Comparison of ENCODE assay signal across 10 cellular contexts in the genomic region with DNA sequence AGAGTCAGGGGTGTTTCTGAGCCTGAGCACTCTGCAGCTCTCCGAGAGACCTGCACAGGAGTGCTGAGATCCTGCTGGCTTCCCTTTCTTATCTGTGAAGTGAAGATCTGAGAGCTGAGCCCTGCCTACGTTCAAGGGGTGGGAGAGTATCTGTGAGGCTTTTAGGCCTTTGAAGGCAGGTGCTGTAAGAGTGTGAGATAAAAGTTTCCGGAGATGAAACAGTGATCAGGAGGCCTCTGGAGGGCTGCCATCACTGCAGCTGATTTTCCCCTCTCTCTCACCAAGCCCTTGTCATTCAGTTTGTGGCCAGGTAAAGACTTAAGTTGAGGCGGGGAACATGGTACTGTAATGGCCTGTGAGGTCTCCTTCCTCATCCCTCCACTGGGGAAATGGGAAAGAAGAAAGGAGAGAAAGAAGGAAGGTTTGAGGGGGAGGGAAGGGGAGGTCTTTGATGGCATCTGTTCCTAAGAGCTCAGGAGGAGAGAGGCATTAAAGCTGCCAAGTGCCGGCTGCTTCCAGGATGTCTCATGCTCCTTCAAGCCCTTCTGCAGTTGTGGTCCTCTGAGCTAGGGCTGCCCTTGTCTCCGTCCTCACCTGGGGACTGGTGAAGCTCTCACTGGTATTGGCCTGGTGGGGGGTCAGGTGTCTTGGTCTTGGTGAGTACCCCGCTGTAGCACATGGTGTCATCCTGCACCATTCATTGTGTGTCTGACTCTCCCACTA.
A peak's percentile ranks its signal among the peaks of the same experiment; 100 is the strongest.
DNase-seq lines count a peak whose midpoint lies in the region; ATAC-seq lines count a peak whose summit lies in the region.
"Had no signal": no experiment of that assay in that cellular context is flagged by ENCODE, and none has a peak within 500 bp of the region (broad histone marks: within the 10 kb centered on the region; RNA-seq: fewer than 3 reads in every experiment).

No MANE protein-coding gene starts in this region.

- no peaks in the 10 kb centered on the region for H3K27me3 Mint-ChIP-seq in activated T-cell treated with anti-CD3 and anti-CD28 coated beads, Interleukin-2, amount 50 U/mL, for 4 hours (ENCODE audit: low read depth)

- peaks cover 59% of the 10 kb centered on the region for H3K4me1 Mint-ChIP-seq in activated T-cell treated with anti-CD3 and anti-CD28 coated beads, Interleukin-2, amount 50 U/mL, for 4 hours (ENCODE audit: low read depth)

- H3K27me3 ChIP-seq in mesendoderm (ENCODE audit: insufficient read depth, low read length, poor library complexity), result no peaks in the 10 kb centered on the region
- H3K27me3 ChIP-seq in thymus (ENCODE audit: control insufficient read depth, insufficient read depth), result no peaks in the 10 kb centered on the region

- H2BK120ac ChIP-seq in mesendoderm (ENCODE audit: low read depth, low read length), result no peak overlapping the region

- H3K36me3 ChIP-seq in mesendoderm (ENCODE audit: control insufficient read depth, insufficient read depth, low read length), result no peaks in the 10 kb centered on the region
- no peaks in the 10 kb centered on the region for H3K36me3 ChIP-seq in thymus (ENCODE audit: control insufficient read depth, insufficient read depth)

- H4K8ac ChIP-seq in mesendoderm (ENCODE audit: low read depth, low read length), result no peak overlapping the region

- no peaks in the 10 kb centered on the region for H3K9me3 ChIP-seq in thymus (ENCODE audit: control insufficient read depth)

- H3K4me3 ChIP-seq in mesendoderm (ENCODE audit: low read length) (no peak overlapping the region), thymus (ENCODE audit: low read length) (peak overlapping the region; percentile 11)

- no peak overlapping the region for H3K18ac ChIP-seq in mesendoderm (ENCODE audit: low read length)

- H3K79me1 ChIP-seq in mesendoderm (ENCODE audit: low read length), result no peaks in the 10 kb centered on the region

- H3K4ac ChIP-seq in mesendoderm (ENCODE audit: low read depth, low read length), result no peak overlapping the region

- H3K23ac ChIP-seq in mesendoderm (ENCODE audit: low read length), result no peak overlapping the region

- H3K4me1 ChIP-seq in mesendoderm (ENCODE audit: control insufficient read depth, low read depth, low read length) (no peaks in the 10 kb centered on the region), thymus (ENCODE audit: control insufficient read depth, insufficient read depth, low read length) (peaks cover 29% of the 10 kb centered on the region)

- ATAC-seq in activated T-cell treated with anti-CD3 and anti-CD28 coated beads, Interleukin-2, amount 50 U/mL, for 4 hours, result peak; percentile 66 to 70
- no peak for ATAC-seq in GM18511 (IDR thresholded peaks at IDR 0.05; ENCODE audit: unreplicated experiment)
- ATAC-seq: Panc1 had no signal

- no peak overlapping the region for H2AK5ac ChIP-seq in mesendoderm (ENCODE audit: low read length)

- no peak overlapping the region for H2BK15ac ChIP-seq in mesendoderm (replicated peaks; ENCODE audit: low read depth)

- H4K5ac ChIP-seq in mesendoderm (ENCODE audit: low read length), result no peak overlapping the region

- no peaks in the 10 kb centered on the region for H3K36me3 Mint-ChIP-seq in activated T-cell treated with anti-CD3 and anti-CD28 coated beads, Interleukin-2, amount 50 U/mL, for 4 hours (ENCODE audit: insufficient read depth)

- H3K9ac ChIP-seq in mesendoderm (ENCODE audit: low read length), result no peak overlapping the region

- no peak overlapping the region for H2BK5ac ChIP-seq in mesendoderm (ENCODE audit: low read length)

- peak; percentile 32 for DNase-seq in activated CD4-positive, CD25-positive, alpha-beta regulatory T cell treated with anti-CD3 and anti-CD28 coated beads, Interleukin-2, amount 50 U/mL, for 16 hours (ENCODE audit: low read depth, low spot score)
- no peak for DNase-seq in activated CD4-positive, CD25-positive, alpha-beta regulatory T cell treated with anti-CD3 and anti-CD28 coated beads, Interleukin-2, amount 50 U/mL, for 72 hours
- peak; percentile 50 for DNase-seq in activated T-cell treated with anti-CD3 and anti-CD28 coated beads, Interleukin-2, amount 50 U/mL, for 4 hours
- DNase-seq in mesendoderm (peak; percentile 11), iPS-NIHi7 (ENCODE audit: extremely low spot score) (no peak), NCI-H2107 treated with DMSO at 0.1 percent for 48 hours (lab: John Stamatoyannopoulos, UW; ENCODE audit: unreplicated experiment) (no peak)
- DNase-seq: NCI-H1105 had no signal

- H3K4me2 ChIP-seq in mesendoderm (ENCODE audit: low read length), result no peak overlapping the region

- H3K27ac ChIP-seq in mesendoderm (ENCODE audit: low read depth, low read length) (no peak overlapping the region), thymus (ENCODE audit: low read depth) (peak overlapping the region; percentile 74)

- H3K56ac ChIP-seq in mesendoderm (ENCODE audit: low read length), result no peak overlapping the region

- WGBS in mesendoderm (ENCODE audit: extremely low coverage, insufficient coverage, low lambda C conversion rate), result no CpG with 5 or more reads among the region's 7 CpGs
- 26% methylated on average over 7 of the region's 7 CpGs for WGBS in thymus

- peaks cover 5% of the 10 kb centered on the region for H3K9me3 Mint-ChIP-seq in activated T-cell treated with anti-CD3 and anti-CD28 coated beads, Interleukin-2, amount 50 U/mL, for 4 hours

- peak overlapping the region; percentile 70 for H3K4me3 Mint-ChIP-seq in activated T-cell treated with anti-CD3 and anti-CD28 coated beads, Interleukin-2, amount 50 U/mL, for 4 hours

- H3K79me2 ChIP-seq in mesendoderm (ENCODE audit: control insufficient read depth, insufficient read depth, low read length), result no peaks in the 10 kb centered on the region

Comparison
In these comparisons a context has a peak if more than half of its experiments do, and no peak if none do; other contexts are left out.
1. DNase-seq: peak in activated CD4-positive, CD25-positive, alpha-beta regulatory T cell treated with anti-CD3 and anti-CD28 coated beads, Interleukin-2, amount 50 U/mL, for 16 hours (single experiment), activated T-cell treated with anti-CD3 and anti-CD28 coated beads, Interleukin-2, amount 50 U/mL, for 4 hours (single experiment) and mesendoderm (single experiment); none in activated CD4-positive, CD25-positive, alpha-beta regulatory T cell treated with anti-CD3 and anti-CD28 coated beads, Interleukin-2, amount 50 U/mL, for 72 hours (single experiment), iPS-NIHi7 (single experiment) and NCI-H2107 treated with DMSO at 0.1 percent for 48 hours (single experiment).